ENCODE assay signal across 1 cellular context in genomic region chr5:98787131-98787719, GRCh38.
TF ChIP-seq lines count a peak whose summit lies in the region.

No MANE protein-coding gene starts in this region.

TF ChIP-seq in HEK293, 187 proteins besides CTCF, POLR2A, EP300 and RAD21 (continued from another document):
- TF ChIP-seq PRDM2 (tag by site-specific recombination; IDR thresholded peaks at IDR 0.05; ENCODE audit: borderline replicate concordance): no peak
- TF ChIP-seq ZNF629 (tag by site-specific recombination; IDR thresholded peaks at IDR 0.05): no peak
- TF ChIP-seq AEBP2 (tag by site-specific recombination; IDR thresholded peaks at IDR 0.05; ENCODE audit: borderline replicate concordance): no peak
- TF ChIP-seq INSM2 (tag by site-specific recombination; IDR thresholded peaks at IDR 0.05): no peak
- TF ChIP-seq RBAK (tag by site-specific recombination; IDR thresholded peaks at IDR 0.05): no peak
- TF ChIP-seq ZNF658 (tag by site-specific recombination; IDR thresholded peaks at IDR 0.05): no peak
- no peak for TF ChIP-seq ZNF2 (tag by site-specific recombination; IDR thresholded peaks at IDR 0.05)
- TF ChIP-seq MYNN (tag by site-specific recombination; IDR thresholded peaks at IDR 0.05; ENCODE audit: borderline replicate concordance): no peak
- no peak for TF ChIP-seq ZNF707 (tag by site-specific recombination; IDR thresholded peaks at IDR 0.05)
- TF ChIP-seq HOXD13 (CRISPR knock-in tag; IDR thresholded peaks at IDR 0.05; ENCODE audit: borderline replicate concordance): no peak
- no peak for TF ChIP-seq ZNF529 (tag by site-specific recombination; IDR thresholded peaks at IDR 0.05; ENCODE audit: insufficient replicate concordance)
- TF ChIP-seq PRDM6 (tag by site-specific recombination; IDR thresholded peaks at IDR 0.05): no peak
TF ChIP-seq in HEK293: peak in this region for 0.
